16 cellular contexts compared by ENCODE assay signal in genomic region chr2:98615481-98615880, GRCh38. TPM values are rescaled to one million over a fixed set of nuclear protein-coding genes. Genes with fewer than 3 reads are reported as not detected.
DNase-seq lines count a peak whose midpoint lies in the region; ATAC-seq, FAIRE-seq and TF ChIP-seq lines count a peak whose summit lies in the region.
"Had no signal": no experiment of that assay in that cellular context is flagged by ENCODE, and none has a peak within 500 bp of the region (broad histone marks: within the 10 kb centered on the region; RNA-seq: fewer than 3 reads in every experiment).

No MANE protein-coding gene starts in this region.

- CTCF ChIA-PET in HepG2 (lab: Yijun Ruan, JAX; ENCODE audit: low intra/inter-chr PET ratio, low total read pairs) = no interaction called here
- CTCF ChIA-PET in activated CD8-positive, alpha-beta T cell treated with anti-CD3 and anti-CD28 coated beads for 36 hours (lab: Charles Lee) = no interaction called here
- CTCF ChIA-PET in Calu3 (lab: Charles Lee) = no interaction called here

- intact Hi-C loops in HepG2 (cut with micrococcal nuclease; ENCODE audit: unreplicated experiment) = no loop called here
- intact Hi-C loops in right lobe of liver (cut with DNase I) = no loop called here
- intact Hi-C loops in activated CD8-positive, alpha-beta T cell treated with anti-CD3 and anti-CD28 coated beads for 36 hours (cut with micrococcal nuclease) = no loop called here
- intact Hi-C loops in Calu3 (cut with micrococcal nuclease; ENCODE audit: unreplicated experiment) = no loop called here

- TF ChIP-seq CTCF in HepG2 (CRISPR knock-in tag; IDR thresholded peaks at IDR 0.05) (no peak), right lobe of liver (IDR thresholded peaks at IDR 0.05) (no peak), fibroblast of pulmonary artery (IDR thresholded peaks at IDR 0.05; ENCODE audit: low read length, missing control alignments) (peak; percentile 12), Calu3 (IDR thresholded peaks at IDR 0.05; ENCODE audit: unreplicated experiment) (no peak)
- no peak for TF ChIP-seq CTCF in activated CD8-positive, alpha-beta T cell treated with anti-CD3 and anti-CD28 coated beads for 36 hours (IDR thresholded peaks at IDR 0.05)

- H3K9ac ChIP-seq in HepG2 (ENCODE audit: insufficient read depth, low read depth, low read length) = no peak overlapping the region

- in situ Hi-C loops in HepG2 (cut with HindIII; ENCODE audit: extremely low pct_ligation_motif_present, low pct_unique_long_range_greater_than_20kb) = no loop called here

- POLR2A ChIA-PET in HepG2 (lab: Yijun Ruan, JAX) = no interaction called here
- POLR2A ChIA-PET in activated CD8-positive, alpha-beta T cell treated with anti-CD3 and anti-CD28 coated beads for 36 hours (lab: Charles Lee) = interaction anchor here (0.6 kb wide), 1 partner anchor 199 kb away, joined by 3 read pairs; no protein-coding TSS in a partner anchor

- FAIRE-seq in HepG2 (lab: Jason Lieb, UNC) = peak; percentile 12
- FAIRE-seq: HTR-8/SVneo, kidney had no signal

- WGBS in HepG2 (ENCODE audit: low lambda C conversion rate) = 94% methylated on average over 5 of the region's 5 CpGs
- WGBS in right lobe of liver (ENCODE audit: insufficient coverage, low coverage, low lambda C conversion rate, missing lambda C conversion rate) = 87% methylated on average over 5 of the region's 5 CpGs

- TF ChIP-seq EP300 in HepG2 (IDR thresholded peaks at IDR 0.05; ENCODE audit: low read depth in 2 of 2, low read length in 2 of 2) (no peak), HepG2 (CRISPR knock-in tag; IDR thresholded peaks at IDR 0.05; ENCODE audit: borderline replicate concordance) (no peak)

- H3K4me3 Mint-ChIP-seq in activated CD8-positive, alpha-beta T cell treated with anti-CD3 and anti-CD28 coated beads for 36 hours = no peak overlapping the region
- H3K4me3 Mint-ChIP-seq in Calu3 (ENCODE audit: low read depth, unreplicated experiment) = no peak overlapping the region

- peaks cover 62% of the 10 kb centered on the region for H3K36me3 Mint-ChIP-seq in activated CD8-positive, alpha-beta T cell treated with anti-CD3 and anti-CD28 coated beads for 36 hours (ENCODE audit: low read depth)
- peaks cover 43% of the 10 kb centered on the region for H3K36me3 Mint-ChIP-seq in Calu3 (ENCODE audit: insufficient read depth, unreplicated experiment)

- no peak overlapping the region for H3K27ac ChIP-seq in HepG2 (ENCODE audit: extremely low read length, insufficient read depth, low read length)
- H3K27ac ChIP-seq in right lobe of liver = no peak overlapping the region
- H3K27ac ChIP-seq: gastroesophageal sphincter, right atrium auricular region, stomach had no signal

- no peak overlapping the region for H3K4me3 ChIP-seq in HepG2 (replicated peaks in 1 of 3; ENCODE audit: insufficient read depth in 1 of 3, low read depth in 2 of 3, low read length in 3 of 3)
- H3K4me3 ChIP-seq in right lobe of liver = no peak overlapping the region
- no peak overlapping the region for H3K4me3 ChIP-seq in fibroblast of pulmonary artery (replicated peaks; ENCODE audit: low read depth, low read length)
- H3K4me3 ChIP-seq: gastroesophageal sphincter, right atrium auricular region, stomach had no signal

- H3K79me2 ChIP-seq in HepG2 (ENCODE audit: insufficient read depth, low read length) = peaks cover 9% of the 10 kb centered on the region

- H3K36me3 ChIP-seq in HepG2 (replicated peaks in 1 of 2; ENCODE audit: control insufficient read depth in 1 of 2, insufficient read depth in 2 of 2, low read length in 2 of 2) (peaks cover 18 to 60% of the 10 kb centered on the region in 2 experiments), right lobe of liver (peaks cover 0 to 69% (median 21%) of the 10 kb centered on the region in 4 donors)

- no peaks in the 10 kb centered on the region for H3K9me3 ChIP-seq in HepG2 (ENCODE audit: low read length)
- H3K9me3 ChIP-seq in right lobe of liver = no peaks in the 10 kb centered on the region
- H3K9me3 ChIP-seq: gastroesophageal sphincter, right atrium auricular region, stomach had no signal

- no peak for TF ChIP-seq RAD21 in HepG2 (CRISPR knock-in tag; IDR thresholded peaks at IDR 0.05)

- H3K27me3 ChIP-seq in HepG2 (ENCODE audit: control insufficient read depth in 1 of 2, insufficient read depth in 2 of 2, low read length in 2 of 2) = no peaks in the 10 kb centered on the region
- H3K27me3 ChIP-seq in right lobe of liver = no peaks in the 10 kb centered on the region
- H3K27me3 ChIP-seq: gastroesophageal sphincter, right atrium auricular region, stomach had no signal

- DNase-seq in HepG2 (ENCODE audit: low spot score) = no peak
- no peak for DNase-seq in right lobe of liver
- DNase-seq in activated CD8-positive, alpha-beta T cell treated with anti-CD3 and anti-CD28 coated beads for 36 hours = no peak
- DNase-seq in fibroblast of pulmonary artery (ENCODE audit: low read depth) = no peak
- no peak for DNase-seq in Calu3
- DNase-seq in SKM-1 (lab: John Stamatoyannopoulos, UW; ENCODE audit: unreplicated experiment) = no peak
- no peak for DNase-seq in COR-L47 (lab: John Stamatoyannopoulos, UW)
- DNase-seq: effector memory CD4-positive, alpha-beta T cell; kidney; NCI-H2227 treated with DMSO at 0.1 percent for 48 hours; stomach; T-helper 9 cell had no signal

- no peaks in the 10 kb centered on the region for H3K9me3 Mint-ChIP-seq in activated CD8-positive, alpha-beta T cell treated with anti-CD3 and anti-CD28 coated beads for 36 hours
- H3K9me3 Mint-ChIP-seq in Calu3 (ENCODE audit: low read depth, unreplicated experiment) = no peaks in the 10 kb centered on the region

- H3K27me3 Mint-ChIP-seq in activated CD8-positive, alpha-beta T cell treated with anti-CD3 and anti-CD28 coated beads for 36 hours = no peaks in the 10 kb centered on the region
- H3K27me3 Mint-ChIP-seq in Calu3 (ENCODE audit: unreplicated experiment) = no peaks in the 10 kb centered on the region

- ATAC-seq in HepG2 = peak; percentile 71
- ATAC-seq in right lobe of liver = no peak
- no peak for ATAC-seq in activated CD8-positive, alpha-beta T cell treated with anti-CD3 and anti-CD28 coated beads for 36 hours
- ATAC-seq in HG03135 (IDR thresholded peaks at IDR 0.05; ENCODE audit: unreplicated experiment) = no peak
- ATAC-seq: gastroesophageal sphincter had no signal

- no peak overlapping the region for H2AFZ ChIP-seq in HepG2 (ENCODE audit: low read length)

- TF ChIP-seq POLR2A in HepG2 (IDR thresholded peaks at IDR 0.05; ENCODE audit: insufficient read depth in 1 of 2, low read depth in 2 of 2, low read length in 2 of 2) (no peak), right lobe of liver (IDR thresholded peaks at IDR 0.05) (no peak)

- H3K4me1 ChIP-seq in HepG2 (ENCODE audit: insufficient read depth, low read length) = peaks cover 11% of the 10 kb centered on the region
- H3K4me1 ChIP-seq in right lobe of liver = peaks cover 0 to 10% (median under 1%) of the 10 kb centered on the region in 4 donors

- no peak overlapping the region for H3K4me2 ChIP-seq in HepG2 (ENCODE audit: low read depth, low read length)

- H4K20me1 ChIP-seq in HepG2 (ENCODE audit: insufficient read depth, low read length) = no peaks in the 10 kb centered on the region; the same call in 1 of the 2 replicates

- no TSS peak for BruUV-seq in HepG2 (replicated peaks; lab: Mats Ljungman, UMichigan)
- BruUV-seq in Calu3 (replicated peaks; lab: Mats Ljungman, UMichigan) = no TSS peak

- peak overlapping the region; percentile 3 for H3K27ac Mint-ChIP-seq in activated CD8-positive, alpha-beta T cell treated with anti-CD3 and anti-CD28 coated beads for 36 hours
- no peak overlapping the region for H3K27ac Mint-ChIP-seq in Calu3 (ENCODE audit: unreplicated experiment)

- peaks cover 56% of the 10 kb centered on the region for H3K4me1 Mint-ChIP-seq in activated CD8-positive, alpha-beta T cell treated with anti-CD3 and anti-CD28 coated beads for 36 hours (ENCODE audit: low read depth)
- H3K4me1 Mint-ChIP-seq in Calu3 (ENCODE audit: low read depth, unreplicated experiment) = no peaks in the 10 kb centered on the region

RNA-seq across cellular contexts. Expression of gene UNC50, which starts 7.1 kb away (rescaled TPM):
- total RNA-seq in HepG2 (2016; rRNA removed; fragmentation: Illumina TruSeq; extraction: Trizol) = 58.0 and 95.6 TPM in 2 replicates
- 42.0 and 43.6 TPM in 2 replicates for total RNA-seq in HepG2 (2016; cell fraction: cytosol; rRNA removed; fragmentation: Illumina TruSeq; extraction: Trizol; ENCODE audit: low read depth)
- total RNA-seq in HepG2 (2016; cell fraction: insoluble cytoplasmic fraction; rRNA removed; fragmentation: Illumina TruSeq; extraction: Trizol) = 63.0 and 102 TPM in 2 replicates
- total RNA-seq in HepG2 (2016; cell fraction: membrane; rRNA removed; fragmentation: Illumina TruSeq; extraction: Trizol) = 47.4 and 49.0 TPM in 2 replicates
- total RNA-seq in HepG2 (2016; cell fraction: nucleus; rRNA removed; fragmentation: Illumina TruSeq; extraction: Trizol) = 79.1 and 80.7 TPM in 2 replicates
- polyA plus RNA-seq in HepG2 (2011; rRNA removed) = 63.3 and 92.6 TPM in 2 replicates
- 47.2 and 81.0 TPM in 2 replicates for polyA plus RNA-seq in HepG2 (2011; cell fraction: cytosol; rRNA removed)
- 54.2 and 66.7 TPM in 2 replicates for polyA plus RNA-seq in HepG2 (2011; cell fraction: nucleus; rRNA removed)
- 68.6 and 76.2 TPM in 2 replicates for polyA plus RNA-seq in HepG2 (2012)
- 28.0 and 31.3 TPM in 2 replicates for polyA plus RNA-seq in HepG2 (2016; cell fraction: cytosol; fragmentation: Illumina TruSeq; extraction: Trizol; ENCODE audit: low read depth)
- polyA plus RNA-seq in HepG2 (2016; cell fraction: insoluble cytoplasmic fraction; fragmentation: Illumina TruSeq; extraction: Trizol; ENCODE audit: low read depth) = 47.7 and 52.9 TPM in 2 replicates
- polyA plus RNA-seq in HepG2 (2016; cell fraction: membrane; fragmentation: Illumina TruSeq; extraction: Trizol; ENCODE audit: low read depth) = 29.3 and 32.1 TPM in 2 replicates
- polyA plus RNA-seq in HepG2 (2016; cell fraction: nucleus; fragmentation: Illumina TruSeq; extraction: Trizol; ENCODE audit: insufficient read depth, low read depth) = 106 and 112 TPM in 2 replicates
- polyA minus RNA-seq in HepG2 (2011; rRNA and poly(A)+ RNA removed; ENCODE audit: low replicate concordance) = 13.4 and 13.9 TPM in 2 replicates
- 19.4 and 20.5 TPM in 2 replicates for polyA minus RNA-seq in HepG2 (2011; cell fraction: cytosol; rRNA and poly(A)+ RNA removed)
- polyA minus RNA-seq in HepG2 (2011; cell fraction: nucleus; rRNA and poly(A)+ RNA removed) = 42.7 and 44.1 TPM in 2 replicates
- total RNA-seq in right lobe of liver = 10 to 100 TPM; 19.6 to 30.5 (median 22.7) TPM
- total RNA-seq in activated CD8-positive, alpha-beta T cell treated with anti-CD3 and anti-CD28 coated beads for 36 hours = 10 to 100 TPM; 24.8 to 28.3 TPM
- total RNA-seq in Calu3 (2022) = 30.5 and 33.0 TPM in 2 replicates

RNA-seq across cellular contexts. Expression of gene COA5, which starts 7.2 kb away (rescaled TPM):
- 64.5 and 72.9 TPM in 2 replicates for total RNA-seq in HepG2 (2016; rRNA removed; fragmentation: Illumina TruSeq; extraction: Trizol)
- 27.1 and 32.8 TPM in 2 replicates for total RNA-seq in HepG2 (2016; cell fraction: cytosol; rRNA removed; fragmentation: Illumina TruSeq; extraction: Trizol; ENCODE audit: low read depth)
- total RNA-seq in HepG2 (2016; cell fraction: insoluble cytoplasmic fraction; rRNA removed; fragmentation: Illumina TruSeq; extraction: Trizol) = 61.3 and 76.9 TPM in 2 replicates
- 46.1 and 48.2 TPM in 2 replicates for total RNA-seq in HepG2 (2016; cell fraction: membrane; rRNA removed; fragmentation: Illumina TruSeq; extraction: Trizol)
- total RNA-seq in HepG2 (2016; cell fraction: nucleus; rRNA removed; fragmentation: Illumina TruSeq; extraction: Trizol) = 41.0 and 50.3 TPM in 2 replicates
- polyA plus RNA-seq in HepG2 (2011; rRNA removed) = 43.6 and 44.4 TPM in 2 replicates
- polyA plus RNA-seq in HepG2 (2011; cell fraction: cytosol; rRNA removed) = 33.4 and 39.7 TPM in 2 replicates
- polyA plus RNA-seq in HepG2 (2011; cell fraction: nucleus; rRNA removed) = 36.9 and 50.2 TPM in 2 replicates
- polyA plus RNA-seq in HepG2 (2012) = 71.5 and 94.3 TPM in 2 replicates
- polyA plus RNA-seq in HepG2 (2016; cell fraction: cytosol; fragmentation: Illumina TruSeq; extraction: Trizol; ENCODE audit: low read depth) = 25.6 and 45.6 TPM in 2 replicates
- 61.8 and 75.0 TPM in 2 replicates for polyA plus RNA-seq in HepG2 (2016; cell fraction: insoluble cytoplasmic fraction; fragmentation: Illumina TruSeq; extraction: Trizol; ENCODE audit: low read depth)
- 38.1 and 48.3 TPM in 2 replicates for polyA plus RNA-seq in HepG2 (2016; cell fraction: membrane; fragmentation: Illumina TruSeq; extraction: Trizol; ENCODE audit: low read depth)
- polyA plus RNA-seq in HepG2 (2016; cell fraction: nucleus; fragmentation: Illumina TruSeq; extraction: Trizol; ENCODE audit: insufficient read depth, low read depth) = 94.3 and 101 TPM in 2 replicates
- polyA minus RNA-seq in HepG2 (2011; rRNA and poly(A)+ RNA removed; ENCODE audit: low replicate concordance) = 4.7 and 10.7 TPM in 2 replicates
- polyA minus RNA-seq in HepG2 (2011; cell fraction: cytosol; rRNA and poly(A)+ RNA removed) = 7.8 and 8.6 TPM in 2 replicates
- polyA minus RNA-seq in HepG2 (2011; cell fraction: nucleus; rRNA and poly(A)+ RNA removed) = 45.1 and 55.9 TPM in 2 replicates
- 10 to 100 TPM; 12.9 to 23.0 (median 16.7) TPM for total RNA-seq in right lobe of liver
- 10 to 100 TPM; 27.5 to 32.7 TPM for total RNA-seq in activated CD8-positive, alpha-beta T cell treated with anti-CD3 and anti-CD28 coated beads for 36 hours
- 24.9 and 27.8 TPM in 2 replicates for total RNA-seq in Calu3 (2022)
